ENCODE assay signal across 5 cellular contexts in the genomic region with DNA sequence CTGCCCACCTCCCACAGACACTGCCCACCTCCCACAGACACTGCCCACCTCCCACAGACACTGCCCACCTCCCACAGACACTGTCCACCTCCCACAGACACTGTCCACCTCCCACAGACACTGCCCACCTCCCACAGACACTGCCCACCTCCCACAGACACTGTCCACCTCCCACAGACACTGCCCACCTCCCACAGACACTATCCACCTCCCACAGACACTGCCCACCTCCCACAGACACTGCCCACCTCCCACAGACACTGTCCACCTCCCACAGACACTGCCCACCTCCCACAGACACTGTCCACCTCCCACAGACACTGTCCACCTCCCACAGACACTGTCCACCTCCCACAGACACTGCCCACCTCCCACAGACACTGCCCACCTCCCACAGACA. TPM values are rescaled to one million over a fixed set of nuclear protein-coding genes. Genes with fewer than 3 reads are reported as not detected.
"Had no signal": no experiment of that assay in that cellular context is flagged by ENCODE, and none has a peak within 500 bp of the region (broad histone marks: within the 10 kb centered on the region; RNA-seq: fewer than 3 reads in every experiment).

No MANE protein-coding gene starts in this region.

RNA-seq across cellular contexts. Expression of a gene that starts 39.5 kb away (rescaled TPM):
- total RNA-seq: GM23248, H9, HepG2, HT-29 had no signal
- polyA plus RNA-seq: GM23248, HepG2, IgD-negative memory B cell had no signal
